1 cellular context compared by ENCODE assay signal in the genomic region with DNA sequence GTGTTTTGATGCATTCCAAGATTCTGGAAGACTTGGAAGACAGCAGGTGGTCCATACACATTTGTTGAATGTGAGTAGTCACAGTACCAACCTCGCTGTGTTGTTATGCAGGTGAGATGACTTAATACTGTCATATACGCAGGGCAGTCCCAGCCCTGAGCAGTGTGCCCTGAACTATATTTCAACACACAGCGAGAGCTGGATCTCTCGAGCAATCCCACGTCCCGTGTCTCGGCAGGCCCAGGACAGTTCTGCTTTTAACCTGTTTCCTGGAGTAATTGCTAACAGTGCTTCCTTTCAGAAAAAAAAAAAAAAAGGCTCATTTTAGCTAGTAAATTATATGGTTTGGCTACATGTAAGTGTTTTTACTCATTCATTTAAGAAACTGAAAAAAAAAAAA.
TF ChIP-seq lines count a peak whose summit lies in the region.

No MANE protein-coding gene starts in this region.

TF ChIP-seq in GM12878, 131 proteins besides CTCF, POLR2A, EP300 and RAD21 (continued from another document):
- no peak for TF ChIP-seq POLR2AphosphoS2 (IDR thresholded peaks at IDR 0.05; ENCODE audit: low read depth, low read length)
- no peak for TF ChIP-seq ZNF207 (IDR thresholded peaks at IDR 0.05; ENCODE audit: borderline replicate concordance)
- no peak for TF ChIP-seq CHD4 (IDR thresholded peaks at IDR 0.05)
- TF ChIP-seq, protein P1, sequence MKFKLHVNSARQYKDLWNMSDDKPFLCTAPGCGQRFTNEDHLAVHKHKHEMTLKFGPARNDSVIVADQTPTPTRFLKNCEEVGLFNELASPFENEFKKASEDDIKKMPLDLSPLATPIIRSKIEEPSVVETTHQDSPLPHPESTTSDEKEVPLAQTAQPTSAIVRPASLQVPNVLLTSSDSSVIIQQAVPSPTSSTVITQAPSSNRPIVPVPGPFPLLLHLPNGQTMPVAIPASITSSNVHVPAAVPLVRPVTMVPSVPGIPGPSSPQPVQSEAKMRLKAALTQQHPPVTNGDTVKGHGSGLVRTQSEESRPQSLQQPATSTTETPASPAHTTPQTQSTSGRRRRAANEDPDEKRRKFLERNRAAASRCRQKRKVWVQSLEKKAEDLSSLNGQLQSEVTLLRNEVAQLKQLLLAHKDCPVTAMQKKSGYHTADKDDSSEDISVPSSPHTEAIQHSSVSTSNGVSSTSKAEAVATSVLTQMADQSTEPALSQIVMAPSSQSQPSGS (IDR thresholded peaks at IDR 0.05; ENCODE audit: low read length): no peak
- TF ChIP-seq, protein P2, sequence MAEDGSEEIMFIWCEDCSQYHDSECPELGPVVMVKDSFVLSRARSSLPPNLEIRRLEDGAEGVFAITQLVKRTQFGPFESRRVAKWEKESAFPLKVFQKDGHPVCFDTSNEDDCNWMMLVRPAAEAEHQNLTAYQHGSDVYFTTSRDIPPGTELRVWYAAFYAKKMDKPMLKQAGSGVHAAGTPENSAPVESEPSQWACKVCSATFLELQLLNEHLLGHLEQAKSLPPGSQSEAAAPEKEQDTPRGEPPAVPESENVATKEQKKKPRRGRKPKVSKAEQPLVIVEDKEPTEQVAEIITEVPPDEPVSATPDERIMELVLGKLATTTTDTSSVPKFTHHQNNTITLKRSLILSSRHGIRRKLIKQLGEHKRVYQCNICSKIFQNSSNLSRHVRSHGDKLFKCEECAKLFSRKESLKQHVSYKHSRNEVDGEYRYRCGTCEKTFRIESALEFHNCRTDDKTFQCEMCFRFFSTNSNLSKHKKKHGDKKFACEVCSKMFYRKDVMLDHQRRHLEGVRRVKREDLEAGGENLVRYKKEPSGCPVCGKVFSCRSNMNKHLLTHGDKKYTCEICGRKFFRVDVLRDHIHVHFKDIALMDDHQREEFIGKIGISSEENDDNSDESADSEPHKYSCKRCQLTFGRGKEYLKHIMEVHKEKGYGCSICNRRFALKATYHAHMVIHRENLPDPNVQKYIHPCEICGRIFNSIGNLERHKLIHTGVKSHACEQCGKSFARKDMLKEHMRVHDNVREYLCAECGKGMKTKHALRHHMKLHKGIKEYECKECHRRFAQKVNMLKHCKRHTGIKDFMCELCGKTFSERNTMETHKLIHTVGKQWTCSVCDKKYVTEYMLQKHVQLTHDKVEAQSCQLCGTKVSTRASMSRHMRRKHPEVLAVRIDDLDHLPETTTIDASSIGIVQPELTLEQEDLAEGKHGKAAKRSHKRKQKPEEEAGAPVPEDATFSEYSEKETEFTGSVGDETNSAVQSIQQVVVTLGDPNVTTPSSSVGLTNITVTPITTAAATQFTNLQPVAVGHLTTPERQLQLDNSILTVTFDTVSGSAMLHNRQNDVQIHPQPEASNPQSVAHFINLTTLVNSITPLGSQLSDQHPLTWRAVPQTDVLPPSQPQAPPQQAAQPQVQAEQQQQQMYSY (CRISPR knock-in tag; IDR thresholded peaks at IDR 0.05): no peak
- TF ChIP-seq RUNX3 (IDR thresholded peaks at IDR 0.05; ENCODE audit: low read length): no peak
